1 cellular context compared by ENCODE assay signal in genomic region chr9:95510610-95511231, GRCh38.
TF ChIP-seq lines count a peak whose summit lies in the region.

No MANE protein-coding gene starts in this region.

TF ChIP-seq in HepG2, 621 proteins besides CTCF, POLR2A, EP300 and RAD21 (continued from another document and continues in another):
- no peak; the same call in 1 of the 2 replicates for TF ChIP-seq ARID4A (CRISPR knock-in tag; IDR thresholded peaks at IDR 0.05; ENCODE audit: borderline replicate concordance)
- peak; percentile 22; the same call in 1 of the 2 replicates for TF ChIP-seq TAF1 (CRISPR knock-in tag; IDR thresholded peaks at IDR 0.05)
- peak; percentile 42; the same call in 1 of the 3 replicates for TF ChIP-seq MXI1 (IDR thresholded peaks at IDR 0.05; ENCODE audit: borderline replicate concordance, low read depth, low read length)
- peak; percentile 8; the same call in 1 of the 2 replicates for TF ChIP-seq ZSCAN21 (CRISPR knock-in tag; IDR thresholded peaks at IDR 0.05; ENCODE audit: borderline replicate concordance)
- TF ChIP-seq MYC (CRISPR knock-in tag; IDR thresholded peaks at IDR 0.05; ENCODE audit: borderline replicate concordance): peak; percentile 41; the same call in 1 of the 2 replicates
- TF ChIP-seq HNRNPH1 (optimal IDR thresholded peaks at IDR 0.05; ENCODE audit: low read depth, low read length): no peak
- peak; percentile 74 for TF ChIP-seq GMEB1 (CRISPR knock-in tag; IDR thresholded peaks at IDR 0.05; ENCODE audit: borderline replicate concordance)
- TF ChIP-seq TGIF2 (CRISPR knock-in tag; IDR thresholded peaks at IDR 0.05): no peak
- no peak for TF ChIP-seq ZMYM3 (CRISPR knock-in tag; IDR thresholded peaks at IDR 0.05)
- no peak for TF ChIP-seq ZBTB43 (CRISPR knock-in tag; conservative IDR thresholded peaks at IDR 0.05)
- peak; percentile 49; the same call in 1 of the 2 replicates for TF ChIP-seq ZNF687 (CRISPR knock-in tag; IDR thresholded peaks at IDR 0.05)
- no peak for TF ChIP-seq ZNF276 (CRISPR knock-in tag; IDR thresholded peaks at IDR 0.05; ENCODE audit: low read depth)
- no peak for TF ChIP-seq DDIT3 (CRISPR knock-in tag; IDR thresholded peaks at IDR 0.05)
- TF ChIP-seq RBFOX2 (IDR thresholded peaks at IDR 0.05; ENCODE audit: low read depth, low read length): peak; percentile 64
- TF ChIP-seq ZNF225 (CRISPR knock-in tag; IDR thresholded peaks at IDR 0.05): no peak
- peak; percentile 55; the same call in 1 of the 2 replicates for TF ChIP-seq THAP11 (CRISPR knock-in tag; IDR thresholded peaks at IDR 0.05)
- no peak for TF ChIP-seq ZNF543 (CRISPR knock-in tag; IDR thresholded peaks at IDR 0.05)
- 0 out of 2 replicates have a peak, but pooled peaks have one; percentile 5 for TF ChIP-seq KAT8 (CRISPR knock-in tag; IDR thresholded peaks at IDR 0.05)
- TF ChIP-seq ZBTB25 (CRISPR knock-in tag; IDR thresholded peaks at IDR 0.05): peak; percentile 39; the same call in 1 of the 2 replicates
- no peak for TF ChIP-seq SP1 (IDR thresholded peaks at IDR 0.05)
- 0 out of 2 replicates have a peak, but pooled peaks have one; percentile 41 for TF ChIP-seq SP1 (CRISPR knock-in tag; IDR thresholded peaks at IDR 0.05)
- TF ChIP-seq ZSCAN29 (CRISPR knock-in tag; conservative IDR thresholded peaks at IDR 0.05): no peak
- no peak for TF ChIP-seq ZNF597 (CRISPR knock-in tag; IDR thresholded peaks at IDR 0.05)
- no peak for TF ChIP-seq RORA (CRISPR knock-in tag; IDR thresholded peaks at IDR 0.05)
- no peak for TF ChIP-seq ZSCAN12 (CRISPR knock-in tag; IDR thresholded peaks at IDR 0.05)
- peak; percentile 55; the same call in 1 of the 2 replicates for TF ChIP-seq BHLHE40 (IDR thresholded peaks at IDR 0.05; ENCODE audit: low read length)
- no peak for TF ChIP-seq ZNF446 (CRISPR knock-in tag; IDR thresholded peaks at IDR 0.05)
- TF ChIP-seq DRAP1 (CRISPR knock-in tag; IDR thresholded peaks at IDR 0.05): no peak
- no peak for TF ChIP-seq DPF2 (CRISPR knock-in tag; IDR thresholded peaks at IDR 0.05; ENCODE audit: borderline replicate concordance, low read depth)
- TF ChIP-seq SKI (IDR thresholded peaks at IDR 0.05; ENCODE audit: partially characterized antibody): peak; percentile 80
- TF ChIP-seq ZNF124 (CRISPR knock-in tag; IDR thresholded peaks at IDR 0.05): no peak
- TF ChIP-seq ZGPAT (CRISPR knock-in tag; IDR thresholded peaks at IDR 0.05): peak; percentile 7; the same call in 1 of the 2 replicates
- TF ChIP-seq PRDM10 (CRISPR knock-in tag; IDR thresholded peaks at IDR 0.05; ENCODE audit: low read depth): peak; percentile 52; the same call in 1 of the 2 replicates
- TF ChIP-seq REPIN1 (CRISPR knock-in tag; IDR thresholded peaks at IDR 0.05; ENCODE audit: borderline replicate concordance, low read depth): 0 out of 2 replicates have a peak, but pooled peaks have one; percentile 7
